In the genomic region with DNA sequence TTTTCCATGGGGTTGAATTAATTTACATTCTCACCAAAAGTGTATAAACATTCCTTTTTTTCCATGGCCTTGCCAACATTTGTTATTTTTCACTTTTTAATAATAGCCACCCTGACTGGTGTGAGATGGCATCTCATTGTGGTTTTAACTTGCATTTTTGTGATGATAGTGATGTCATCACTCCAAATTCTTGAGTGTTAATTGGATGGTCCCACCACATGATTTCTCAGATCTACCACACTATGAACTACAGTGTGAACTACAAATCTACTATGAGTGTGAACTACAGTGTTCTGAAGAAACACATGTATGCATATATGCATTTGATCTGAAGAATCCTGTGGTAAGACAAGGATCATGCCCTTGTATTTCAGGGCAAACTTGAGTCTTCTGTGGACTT, we compare ENCODE assay signal across 19 cellular contexts.
"Had no signal": no experiment of that assay in that cellular context is flagged by ENCODE, and none has a peak within 500 bp of the region (broad histone marks: within the 10 kb centered on the region; RNA-seq: fewer than 3 reads in every experiment).

No MANE protein-coding gene starts in this region.

- H3K36me3 ChIP-seq: gastroesophageal sphincter, heart left ventricle, sigmoid colon, spleen, thoracic aorta, upper lobe of right lung had no signal

- H3K27ac ChIP-seq: gastroesophageal sphincter, heart left ventricle, sigmoid colon, spleen, thoracic aorta, upper lobe of right lung had no signal

- H3K9me3 ChIP-seq: upper lobe of right lung had no signal

- ATAC-seq: activated CD4-positive, alpha-beta T cell treated with anti-CD3 and anti-CD28 coated beads for 36 hours; gastroesophageal sphincter; heart left ventricle; left ventricle myocardium superior; mucosa of descending colon; natural killer cell; stimulated activated naive B cell treated with anti-CD40 and anti-IgM and Interleukin-4, amounts not matched to agents 10 μg/mL and 1 μg/mL and 100 μg/mL, for 72 hours; upper lobe of right lung; WTC11 had no signal

- DNase-seq: activated CD4-positive, alpha-beta memory T cell treated with anti-CD3 and anti-CD28 coated beads for 36 hours; activated CD4-positive, alpha-beta T cell treated with anti-CD3 and anti-CD28 coated beads for 36 hours; activated gamma-delta T cell treated with Interleukin-2 at 50 U/mL for 16 hours; activated T-cell treated with anti-CD3 and anti-CD28 coated beads for 4 hours; amniotic stem cell; cortex of kidney; erythroblast; heart left ventricle; kidney glomerular epithelial cell; left ventricle myocardium superior; mucosa of descending colon; natural killer cell; sigmoid colon; spleen; stimulated activated naive B cell treated with anti-CD40 and anti-IgM and Interleukin-4, amounts not matched to agents 10 μg/mL and 1 μg/mL and 100 μg/mL, for 72 hours; upper lobe of right lung had no signal

- H3K27me3 ChIP-seq: gastroesophageal sphincter, heart left ventricle, sigmoid colon, spleen, upper lobe of right lung had no signal

- H3K4me3 ChIP-seq: gastroesophageal sphincter, heart left ventricle, mucosa of descending colon, sigmoid colon, spleen, thoracic aorta, upper lobe of right lung had no signal

- H3K4me1 ChIP-seq: gastroesophageal sphincter, heart left ventricle, sigmoid colon, spleen, upper lobe of right lung had no signal
